Comparison of ENCODE assay signal across 9 cellular contexts in the genomic region with DNA sequence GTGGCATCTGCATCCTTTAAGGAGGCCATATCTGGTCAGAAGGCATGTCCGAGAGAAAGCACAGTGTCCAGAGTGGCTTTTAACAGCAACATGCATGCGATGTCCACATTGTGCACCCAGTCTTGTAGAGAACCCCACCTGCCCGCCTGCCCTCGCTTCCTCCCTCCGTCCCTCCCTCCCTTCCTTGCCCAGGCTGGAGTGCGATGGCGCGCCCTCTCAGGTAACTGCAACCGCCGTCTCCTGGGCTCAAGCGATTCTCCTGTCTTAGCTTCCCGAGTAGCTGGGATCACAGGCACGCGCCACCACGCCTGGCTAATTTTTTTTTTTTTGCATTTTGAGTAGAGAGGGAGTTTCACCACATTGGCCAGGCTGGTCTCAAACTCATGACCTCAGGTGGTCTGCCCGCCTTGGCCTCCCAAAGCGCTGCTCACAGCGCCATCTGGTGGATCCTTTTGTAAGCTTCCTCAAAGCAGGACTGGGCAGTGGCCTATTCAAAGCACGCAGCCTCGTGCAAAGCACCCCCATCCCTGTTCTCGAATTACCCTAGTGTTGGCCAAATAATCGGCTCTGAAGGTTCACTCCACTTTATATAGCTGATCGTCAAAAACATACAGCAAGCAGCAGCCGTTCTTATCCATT. TPM values are rescaled to one million over a fixed set of nuclear protein-coding genes. Genes with fewer than 3 reads are reported as not detected.
DNase-seq lines count a peak whose midpoint lies in the region; ATAC-seq, FAIRE-seq and TF ChIP-seq lines count a peak whose summit lies in the region.
"Had no signal": no experiment of that assay in that cellular context is flagged by ENCODE, and none has a peak within 500 bp of the region (broad histone marks: within the 10 kb centered on the region; RNA-seq: fewer than 3 reads in every experiment).

No MANE protein-coding gene starts in this region.

- no peak overlapping the region for H3K9ac ChIP-seq in endothelial cell of umbilical vein (replicated peaks; ENCODE audit: extremely low read depth, insufficient read depth, low read length)

- H3K27ac ChIP-seq in endothelial cell of umbilical vein (ENCODE audit: insufficient read depth, low read depth, low read length) = no peak overlapping the region
- H3K27ac ChIP-seq: epithelial cell of prostate had no signal

- H3K27ac Mint-ChIP-seq in WTC11 = peak overlapping the region; percentile 36; the same call in 1 of the 2 replicates
- no peak overlapping the region for H3K27ac Mint-ChIP-seq in osteocyte (ENCODE audit: unreplicated experiment)

- H3K4me3 ChIP-seq in AG09309 (ENCODE audit: control insufficient read depth, low read depth, low read length) (no peak overlapping the region), endothelial cell of umbilical vein (replicated peaks in 1 of 3; ENCODE audit: insufficient read depth in 1 of 3, low read depth in 1 of 3, low read length in 3 of 3) (no peak overlapping the region)

- ATAC-seq in WTC11 (peak; percentile 93), GM19328 (IDR thresholded peaks at IDR 0.05; ENCODE audit: unreplicated experiment) (no peak), GM21526 (IDR thresholded peaks at IDR 0.05; ENCODE audit: low FRiP score, unreplicated experiment) (no peak)

- peaks cover 10% of the 10 kb centered on the region for H3K36me3 Mint-ChIP-seq in WTC11
- peaks cover 2% of the 10 kb centered on the region for H3K36me3 Mint-ChIP-seq in osteocyte (ENCODE audit: unreplicated experiment)

- POLR2A ChIA-PET in WTC11 (lab: Charles Lee) = no interaction called here
- POLR2A ChIA-PET in endothelial cell of umbilical vein (lab: Charles Lee) = no interaction called here

- intact Hi-C loops in endothelial cell of umbilical vein (cut with micrococcal nuclease) = loop anchor here (1.0 kb wide), 1 partner anchor 15 kb away; a partner anchor contains a TSS

- BruUV-seq in endothelial cell of umbilical vein (replicated peaks; lab: Mats Ljungman, UMichigan) = no TSS peak

- peaks cover 0 to 2% of the 10 kb centered on the region in 2 experiments for H3K36me3 ChIP-seq in endothelial cell of umbilical vein (ENCODE audit: control insufficient read depth in 2 of 2, extremely low read depth in 1 of 2, insufficient read depth in 2 of 2, low read length in 2 of 2)

- H3K4me3 Mint-ChIP-seq in WTC11 = no peak overlapping the region
- H3K4me3 Mint-ChIP-seq in osteocyte (ENCODE audit: unreplicated experiment) = no peak overlapping the region

- no peaks in the 10 kb centered on the region for H3K9me3 ChIP-seq in endothelial cell of umbilical vein (replicated peaks; ENCODE audit: control insufficient read depth, insufficient read depth, low read length)

- H3K9me1 ChIP-seq in endothelial cell of umbilical vein (replicated peaks; ENCODE audit: control insufficient read depth, extremely low read depth, insufficient read depth, low read length) = no peaks in the 10 kb centered on the region

- H3K79me2 ChIP-seq in endothelial cell of umbilical vein (ENCODE audit: control insufficient read depth, insufficient read depth, low read length) = no peaks in the 10 kb centered on the region

- no peak for TF ChIP-seq POLR2A in endothelial cell of umbilical vein (IDR thresholded peaks at IDR 0.05; ENCODE audit: low read depth, low read length)

- H3K4me1 Mint-ChIP-seq in WTC11 (0 out of 2 replicates have a peak, but pooled peaks cover 3% of the 10 kb centered on the region), osteocyte (ENCODE audit: unreplicated experiment) (no peaks in the 10 kb centered on the region)

- no peaks in the 10 kb centered on the region for H3K27me3 ChIP-seq in endothelial cell of umbilical vein (ENCODE audit: control insufficient read depth in 2 of 2, insufficient read depth in 2 of 2, low read length in 2 of 2)

- H3K9me3 Mint-ChIP-seq in WTC11 (no peaks in the 10 kb centered on the region), osteocyte (ENCODE audit: unreplicated experiment) (no peaks in the 10 kb centered on the region)

- dilution Hi-C loops in endothelial cell of umbilical vein (cut with MboI; ENCODE audit: extremely low pct_ligation_motif_present, low sequenced_read_pairs) = no loop called here

- TF ChIP-seq CTCF in AG09309 (IDR thresholded peaks at IDR 0.05; ENCODE audit: control insufficient read depth, insufficient read depth, low read depth, low read length, missing control alignments) (peak; percentile 59), WTC11 (IDR thresholded peaks at IDR 0.05) (peak; percentile 46), endothelial cell of umbilical vein (IDR thresholded peaks at IDR 0.05; ENCODE audit: extremely low read depth in 1 of 2, insufficient read depth in 1 of 2, low read depth in 1 of 2, low read length in 2 of 2) (peak in 1 of 2 donors; percentile 33), osteocyte (IDR thresholded peaks at IDR 0.05) (peak; percentile 49)

- no peak overlapping the region for H2AFZ ChIP-seq in endothelial cell of umbilical vein (ENCODE audit: low read depth, low read length)

- CTCF ChIA-PET in WTC11 (lab: Charles Lee) = interaction anchor here (0.6 to 2.0 kb wide), 8 partner anchors 8 to 168 kb away, joined by 3 to 25 read pairs (median 4); a partner anchor contains a TSS
- CTCF ChIA-PET in endothelial cell of umbilical vein (lab: Charles Lee) = interaction anchor here (0.6 to 1.5 kb wide), 4 partner anchors 16 to 168 kb away, joined by 3 to 8 read pairs (median 3); no protein-coding TSS in a partner anchor

- DNase-seq in AG09309 (ENCODE audit: low read depth) (no peak), H4 (ENCODE audit: low spot score) (peak; percentile 21), WTC11 (ENCODE audit: low spot score) (peak; percentile 69), endothelial cell of umbilical vein (ENCODE audit: low read depth, low spot score) (no peak), osteocyte (ENCODE audit: extremely low spot score, unreplicated experiment) (no peak), dedifferentiated amniotic fluid mesenchymal stem cell (ENCODE audit: extremely low spot score) (no peak)

- peaks cover 4% of the 10 kb centered on the region for H3K4me1 ChIP-seq in endothelial cell of umbilical vein (ENCODE audit: control insufficient read depth, extremely low read depth, insufficient read depth, low read length)

- H4K20me1 ChIP-seq in endothelial cell of umbilical vein (replicated peaks; ENCODE audit: control insufficient read depth, extremely low read depth, insufficient read depth, low read length) = no peaks in the 10 kb centered on the region

- H3K4me2 ChIP-seq in endothelial cell of umbilical vein (ENCODE audit: insufficient read depth, low read length) = no peak overlapping the region

- H3K27me3 Mint-ChIP-seq in WTC11 (ENCODE audit: low read depth) = no peaks in the 10 kb centered on the region
- no peaks in the 10 kb centered on the region for H3K27me3 Mint-ChIP-seq in osteocyte (ENCODE audit: unreplicated experiment)

- FAIRE-seq in endothelial cell of umbilical vein (lab: Jason Lieb, UNC) = peak; percentile 4

RNA-seq across cellular contexts. Expression of a gene that starts 15.0 kb away (rescaled TPM):
- total RNA-seq in H4 (2014; rRNA removed; shearing (Covaris generic)) = 7.5 and 10.2 TPM in 2 replicates
- 18.5 to 19.6 TPM (median 19.4 TPM) in 3 replicates for total RNA-seq in WTC11 (2021)
- 23.9 and 25.5 TPM in 2 replicates for total RNA-seq in endothelial cell of umbilical vein
- polyA plus RNA-seq in endothelial cell of umbilical vein = 9.7 and 12.4 TPM in 2 replicates
- 14.9 and 15.6 TPM in 2 replicates for polyA plus RNA-seq in endothelial cell of umbilical vein (2011; cell fraction: cytosol; rRNA removed)
- 8.1 and 12.5 TPM in 2 replicates for polyA plus RNA-seq in endothelial cell of umbilical vein (2011; cell fraction: nucleus; rRNA removed)
- 20.6 and 29.2 TPM in 2 replicates for polyA plus RNA-seq in endothelial cell of umbilical vein (2012)
- polyA minus RNA-seq in endothelial cell of umbilical vein = 20.7 and 28.9 TPM in 2 replicates
- polyA minus RNA-seq in endothelial cell of umbilical vein (2011; cell fraction: cytosol; rRNA and poly(A)+ RNA removed) = 30.3 TPM
- polyA minus RNA-seq in endothelial cell of umbilical vein (2011; cell fraction: nucleus; rRNA and poly(A)+ RNA removed) = 12.2 and 12.6 TPM in 2 replicates
- 12.4 and 15.3 TPM in 2 replicates for total RNA-seq in osteocyte

RNA-seq across cellular contexts. Expression of a gene that starts 15.4 kb away (rescaled TPM):
- 20.4 and 29.7 TPM in 2 replicates for total RNA-seq in H4 (2014; rRNA removed; shearing (Covaris generic))
- total RNA-seq in WTC11 (2021) (3.0 to 6.4 TPM (median 5.9 TPM) in 3 replicates), endothelial cell of umbilical vein (3.2 and 4.3 TPM in 2 replicates), osteocyte (6.9 and 10.6 TPM in 2 replicates)
- polyA plus RNA-seq in endothelial cell of umbilical vein = 6.7 and 8.2 TPM in 2 replicates
- polyA plus RNA-seq in endothelial cell of umbilical vein (2011; cell fraction: cytosol; rRNA removed) = 9.2 and 10.7 TPM in 2 replicates
- 5.9 and 7.1 TPM in 2 replicates for polyA plus RNA-seq in endothelial cell of umbilical vein (2011; cell fraction: nucleus; rRNA removed)
- 4.0 and 5.1 TPM in 2 replicates for polyA plus RNA-seq in endothelial cell of umbilical vein (2012)
- polyA minus RNA-seq in endothelial cell of umbilical vein = 0.87 and 1.7 TPM in 2 replicates
- 1.6 TPM for polyA minus RNA-seq in endothelial cell of umbilical vein (2011; cell fraction: cytosol; rRNA and poly(A)+ RNA removed)
- polyA minus RNA-seq in endothelial cell of umbilical vein (2011; cell fraction: nucleus; rRNA and poly(A)+ RNA removed) = 0.67 and 0.91 TPM in 2 replicates

RNA-seq across cellular contexts. Expression of a gene that starts 15.4 kb away (rescaled TPM):
- 4.1 and 4.5 TPM in 2 replicates for total RNA-seq in H4 (2014; rRNA removed; shearing (Covaris generic))
- total RNA-seq in WTC11 (2021) (8.6 to 12.8 TPM (median 10.1 TPM) in 3 replicates), endothelial cell of umbilical vein (15.8 and 15.9 TPM in 2 replicates), osteocyte (17.8 and 24.4 TPM in 2 replicates)
- 1.8 and 3.1 TPM in 2 replicates for polyA plus RNA-seq in endothelial cell of umbilical vein
- polyA plus RNA-seq in endothelial cell of umbilical vein (2011; cell fraction: cytosol; rRNA removed) = 0.85 and 1.9 TPM in 2 replicates
- polyA plus RNA-seq in endothelial cell of umbilical vein (2011; cell fraction: nucleus; rRNA removed) = 11.1 and 13.4 TPM in 2 replicates
- polyA plus RNA-seq in endothelial cell of umbilical vein (2012) = 15.3 and 24.6 TPM in 2 replicates
- 1.5 and 2.2 TPM in 2 replicates for polyA minus RNA-seq in endothelial cell of umbilical vein
- 10.4 TPM for polyA minus RNA-seq in endothelial cell of umbilical vein (2011; cell fraction: cytosol; rRNA and poly(A)+ RNA removed)
- polyA minus RNA-seq in endothelial cell of umbilical vein (2011; cell fraction: nucleus; rRNA and poly(A)+ RNA removed) = 3.1 and 5.4 TPM in 2 replicates

RNA-seq across cellular contexts. Expression of a gene that starts 59.7 kb away (rescaled TPM):
- total RNA-seq in H4 (2014; rRNA removed; shearing (Covaris generic)) = 61.2 and 73.0 TPM in 2 replicates
- total RNA-seq in WTC11 (2021) (60.7 to 79.5 TPM (median 73.8 TPM) in 3 replicates), endothelial cell of umbilical vein (53.3 TPM in 2 replicates), osteocyte (58.6 and 65.1 TPM in 2 replicates)
- polyA plus RNA-seq in endothelial cell of umbilical vein = 65.6 and 80.8 TPM in 2 replicates
- polyA plus RNA-seq in endothelial cell of umbilical vein (2011; cell fraction: cytosol; rRNA removed) = 71.1 and 87.6 TPM in 2 replicates
- polyA plus RNA-seq in endothelial cell of umbilical vein (2011; cell fraction: nucleus; rRNA removed) = 34.6 and 36.1 TPM in 2 replicates
- polyA plus RNA-seq in endothelial cell of umbilical vein (2012) = 68.5 and 75.6 TPM in 2 replicates
- 28.9 and 47.9 TPM in 2 replicates for polyA minus RNA-seq in endothelial cell of umbilical vein
- polyA minus RNA-seq in endothelial cell of umbilical vein (2011; cell fraction: cytosol; rRNA and poly(A)+ RNA removed) = 23.7 TPM
- 17.1 and 21.3 TPM in 2 replicates for polyA minus RNA-seq in endothelial cell of umbilical vein (2011; cell fraction: nucleus; rRNA and poly(A)+ RNA removed)

Comparison
In these comparisons a context has a peak if more than half of its experiments do, and no peak if none do; other contexts are left out.
1. DNase-seq: peak in H4 (single experiment) and WTC11 (single experiment); none in AG09309 (single experiment), endothelial cell of umbilical vein (single experiment), osteocyte (single experiment) and dedifferentiated amniotic fluid mesenchymal stem cell (single experiment).